Comparison of ENCODE assay signal across 8 cellular contexts in genomic region chrX:101347859-101348451, GRCh38. TPM values are rescaled to one million over a fixed set of nuclear protein-coding genes. Genes with fewer than 3 reads are reported as not detected.
DNase-seq lines count a peak whose midpoint lies in the region; ATAC-seq, FAIRE-seq and TF ChIP-seq lines count a peak whose summit lies in the region.

No MANE protein-coding gene starts in this region.

- peaks cover 11% of the 10 kb centered on the region; the same call in 1 of the 2 replicates for H3F3A ChIP-seq in SU-DHL-6 (ENCODE audit: insufficient read depth)

- H3K36me3 ChIP-seq in SU-DHL-6 (ENCODE audit: low read length) = no peaks in the 10 kb centered on the region

- H3K4me2 ChIP-seq in SU-DHL-6 (ENCODE audit: low read depth, low read length, poor library complexity, severe bottlenecking) = peak overlapping the region; percentile 89

- H2AFZ ChIP-seq in SU-DHL-6 (ENCODE audit: low read depth, low read length, severe bottlenecking) = peak overlapping the region; percentile 86

- peak overlapping the region; percentile 89 for H3K9ac ChIP-seq in SU-DHL-6 (ENCODE audit: low read length)

- no peak for TF ChIP-seq POLR2A in GM12891 (IDR thresholded peaks at IDR 0.05; ENCODE audit: low read depth, low read length)

- H3K9me3 ChIP-seq in SU-DHL-6 (ENCODE audit: insufficient read depth, low read length) = no peaks in the 10 kb centered on the region

- H3K27me3 ChIP-seq in SU-DHL-6 (ENCODE audit: low read length) = no peaks in the 10 kb centered on the region

- no peaks in the 10 kb centered on the region for H4K20me1 ChIP-seq in SU-DHL-6 (ENCODE audit: low read depth, low read length)

- no peaks in the 10 kb centered on the region for H3K9me2 ChIP-seq in SU-DHL-6 (replicated peaks; ENCODE audit: insufficient read depth, low read length)

- H3K4me3 ChIP-seq in SU-DHL-6 (ENCODE audit: insufficient read depth, low read length, poor library complexity, severe bottlenecking) (peak overlapping the region; percentile 92), fibroblast of villous mesenchyme (ENCODE audit: low read depth, low read length) (peak overlapping the region; percentile 80)

- DNase-seq in GM10266 (ENCODE audit: extremely low spot score) = peak; percentile 5
- DNase-seq in fibroblast of villous mesenchyme (ENCODE audit: low read depth) = peak; percentile 42
- DNase-seq in omental fat pad (ENCODE audit: low spot score) = no peak
- DNase-seq in HUDEP-2 (lab: John Stamatoyannopoulos, UW; ENCODE audit: unreplicated experiment in 76 of 76) = no peak
- DNase-seq in NCI-H774 (lab: John Stamatoyannopoulos, UW) = no peak
- no peak for DNase-seq in GM12891 (ENCODE audit: insufficient read length, low spot score)

- FAIRE-seq in GM12891 (lab: Jason Lieb, UNC) = no peak

- 0 out of 2 replicates have a peak overlapping the region, but pooled peaks have one; percentile 26 for H3K27ac ChIP-seq in SU-DHL-6 (ENCODE audit: low read depth, low read length)

- TF ChIP-seq CTCF in GM10266 (IDR thresholded peaks at IDR 0.05; ENCODE audit: control insufficient read depth, insufficient read depth, low read depth, missing control alignments) (no peak), SU-DHL-6 (IDR thresholded peaks at IDR 0.05; ENCODE audit: insufficient read depth, low read length, poor library complexity, severe bottlenecking) (no peak), fibroblast of villous mesenchyme (IDR thresholded peaks at IDR 0.05; ENCODE audit: insufficient read depth, low read depth, low read length) (no peak), omental fat pad (IDR thresholded peaks at IDR 0.05) (no peak)

- peak; percentile 2 for ATAC-seq in HG02678 (IDR thresholded peaks at IDR 0.05; ENCODE audit: unreplicated experiment)
- ATAC-seq in omental fat pad (ENCODE audit: low FRiP score) = peak; percentile 47

- H3K79me2 ChIP-seq in SU-DHL-6 (ENCODE audit: insufficient read depth, low read length) = peaks cover 35% of the 10 kb centered on the region

TF ChIP-seq in GM12891, 5 proteins besides CTCF, POLR2A, EP300 and RAD21:
- TF ChIP-seq POLR2AphosphoS5 (IDR thresholded peaks at IDR 0.05; ENCODE audit: low read depth, low read length) (no peak), PAX5 (IDR thresholded peaks at IDR 0.05; ENCODE audit: insufficient read depth, low read length, severe bottlenecking) (no peak), TAF1 (IDR thresholded peaks at IDR 0.05; ENCODE audit: low read depth, low read length) (no peak), POU2F2 (IDR thresholded peaks at IDR 0.05; ENCODE audit: low read depth, low read length) (no peak), SPI1 (IDR thresholded peaks at IDR 0.05; ENCODE audit: low read depth, low read length) (no peak)

RNA-seq across cellular contexts. Expression of gene TIMM8A, which starts 0.6 kb away (rescaled TPM):
- total RNA-seq in fibroblast of villous mesenchyme (2.9 and 3.9 TPM in 2 replicates), omental fat pad (10 to 100 TPM in 1 of 4 donors, 1 to 10 TPM in 3; 4.3 to 16.3 (median 5.5) TPM)
- 21.5 TPM for polyA plus RNA-seq in GM12891 (2012; ENCODE audit: low read depth, missing spikeins)

RNA-seq across cellular contexts. Expression of gene BTK, which starts 38.0 kb away (rescaled TPM):
- not detected in 2 replicates for total RNA-seq in fibroblast of villous mesenchyme
- total RNA-seq in omental fat pad = 10 to 100 TPM in 3 of 4 donors, 1 to 10 TPM in 1; 7.7 to 18.7 (median 12.4) TPM
- 85.4 TPM for polyA plus RNA-seq in GM12891 (2012; ENCODE audit: low read depth, missing spikeins)

RNA-seq across cellular contexts. Expression of gene RPL36A, which starts 42.9 kb away (rescaled TPM):
- total RNA-seq in fibroblast of villous mesenchyme = 103 and 132 TPM in 2 replicates
- 100 to 1,000 TPM; 739 to 914 (median 804) TPM for total RNA-seq in omental fat pad
- 4,192 TPM for polyA plus RNA-seq in GM12891 (2012; ENCODE audit: low read depth, missing spikeins)

RNA-seq across cellular contexts. Expression of gene TAF7L, which starts 56.8 kb away (rescaled TPM):
- total RNA-seq in fibroblast of villous mesenchyme (0.32 and 1.3 TPM in 2 replicates), omental fat pad (under 1 TPM in 2 of 4 donors, not detected in 2; 0.24 to 0.63 TPM)
- polyA plus RNA-seq in GM12891 (2012; ENCODE audit: low read depth, missing spikeins) = 0.05 TPM

RNA-seq across cellular contexts. Expression of gene GLA, which starts 59.8 kb away (rescaled TPM):
- total RNA-seq in fibroblast of villous mesenchyme (31.2 and 45.8 TPM in 2 replicates), omental fat pad (100 to 1,000 TPM in 1 of 4 donors, 10 to 100 TPM in 3; 26.4 to 101 (median 49.7) TPM)
- polyA plus RNA-seq in GM12891 (2012; ENCODE audit: low read depth, missing spikeins) = 20.4 TPM

Comparison
In these comparisons a context has a peak if more than half of its experiments do, and no peak if none do; other contexts are left out.
1. DNase-seq: peak in GM10266 (single experiment) and fibroblast of villous mesenchyme (single experiment); none in omental fat pad (single experiment), HUDEP-2 (0 of 76), NCI-H774 (single experiment) and GM12891 (single experiment).